Comparison of ENCODE assay signal across 8 cellular contexts in genomic region chr12:121793501-121793835, GRCh38. TPM values are rescaled to one million over a fixed set of nuclear protein-coding genes. Genes with fewer than 3 reads are reported as not detected.
DNase-seq lines count a peak whose midpoint lies in the region; ATAC-seq and TF ChIP-seq lines count a peak whose summit lies in the region.

Gene RHOF (minus strand): TSS chr12:121793688. CDS start chr12:121793633, 55 bp downstream.

- WGBS in spleen, 5 donors: 0 to 2% (median 1%) methylated on average over 10 to 31 of the region's 31 CpGs

- intact Hi-C loops in ascending aorta (cut with DNase I): loop anchor here (10.0 kb wide), 1 partner anchor 431 kb away; the partner anchor contains the start of gene DIABLO
- intact Hi-C loops in spleen (cut with DNase I; ENCODE audit: low total_unique reads): loop anchor here (5.0 kb wide), 1 partner anchor 96 kb away; no protein-coding TSS in a partner anchor

- H3K27ac ChIP-seq in ascending aorta (peak within 1 kb of the TSS; percentile 100), spleen (peak within 1 kb of the TSS; percentile 93 to 100 (median 100))

- peaks cover 43% of the 10 kb centered on the region for H3K4me1 ChIP-seq in NT2/D1 (ENCODE audit: insufficient read depth, insufficient read length)
- H3K4me1 ChIP-seq in ascending aorta: peaks cover 28 to 36% of the 10 kb centered on the region in 2 donors
- H3K4me1 ChIP-seq in iPS-15b (ENCODE audit: control insufficient read depth, insufficient read depth, low read length): peaks cover 19% of the 10 kb centered on the region
- H3K4me1 ChIP-seq in spleen: peaks cover 74 to 100% (median 99%) of the 10 kb centered on the region in 6 donors

- DNase-seq in GM13976 (ENCODE audit: low spot score): peak; percentile 80
- no peak for DNase-seq in NT2/D1 (ENCODE audit: low read depth, low spot score)
- DNase-seq in ascending aorta (ENCODE audit: low spot score in 2 of 2): no peak
- peak; percentile 95 for DNase-seq in spleen
- no peak for DNase-seq in NCI-H1092 (lab: John Stamatoyannopoulos, UW)
- DNase-seq in NCI-H2029 (lab: John Stamatoyannopoulos, UW): no peak

- H3K4me3 ChIP-seq in NT2/D1 (ENCODE audit: insufficient read length, low read depth) (peak within 1 kb of the TSS; percentile 75), ascending aorta (peak within 1 kb of the TSS; percentile 57 to 67), iPS-15b (ENCODE audit: low read depth, low read length) (peak within 1 kb of the TSS; percentile 79), spleen (peak within 1 kb of the TSS; percentile 51 to 80 (median 67))

- in situ Hi-C loops in GM13976 (cut with MboI; ENCODE audit: low sequenced_read_pairs, unreplicated experiment): no loop called here

- peaks cover 42% of the 10 kb centered on the region for H3K36me3 ChIP-seq in NT2/D1 (ENCODE audit: insufficient read depth, insufficient read length, low read length)
- peaks cover 5 to 7% of the 10 kb centered on the region in 2 donors for H3K36me3 ChIP-seq in ascending aorta
- H3K36me3 ChIP-seq in iPS-15b (ENCODE audit: control insufficient read depth, insufficient read depth, low read length): peaks cover 14% of the 10 kb centered on the region
- peaks cover 0 to 42% (median 18%) of the 10 kb centered on the region in 6 donors for H3K36me3 ChIP-seq in spleen

- ATAC-seq in HG02571 (IDR thresholded peaks at IDR 0.05; ENCODE audit: unreplicated experiment): peak; percentile 16

- TF ChIP-seq POLR2A in spleen (IDR thresholded peaks at IDR 0.05): peak in 1 of 3 donors; percentile 28

- TF ChIP-seq CTCF in GM13976 (IDR thresholded peaks at IDR 0.05; ENCODE audit: borderline replicate concordance, control extremely low read depth, extremely low read depth, insufficient read depth, missing control alignments): no peak
- TF ChIP-seq CTCF in ascending aorta (IDR thresholded peaks at IDR 0.05): no peak
- no peak for TF ChIP-seq CTCF in spleen (IDR thresholded peaks at IDR 0.05 in 8 of 11, conservative IDR thresholded peaks at IDR 0.05 in 3 of 11)

- H3K9ac ChIP-seq in NT2/D1 (ENCODE audit: insufficient read length, low read depth) (peak within 1 kb of the TSS; percentile 93), iPS-15b (ENCODE audit: low read depth, low read length) (peak within 1 kb of the TSS; percentile 73)

- no peaks in the 10 kb centered on the region for H3K9me3 ChIP-seq in NT2/D1 (ENCODE audit: insufficient read depth, low read length)
- no peaks in the 10 kb centered on the region for H3K9me3 ChIP-seq in ascending aorta
- no peaks in the 10 kb centered on the region for H3K9me3 ChIP-seq in iPS-15b (ENCODE audit: control insufficient read depth, insufficient read depth, low read length)
- no peaks in the 10 kb centered on the region for H3K9me3 ChIP-seq in spleen

- H3K27me3 ChIP-seq in NT2/D1 (ENCODE audit: insufficient read depth, insufficient read length) (no peaks in the 10 kb centered on the region), ascending aorta (no peaks in the 10 kb centered on the region), iPS-15b (ENCODE audit: control insufficient read depth, insufficient read depth, low read length) (no peaks in the 10 kb centered on the region), spleen (replicated peaks in 1 of 7) (no peaks in the 10 kb centered on the region)

RNA-seq across cellular contexts. Expression of gene RHOF, which starts in this region (rescaled TPM):
- 1.9 TPM for total RNA-seq in ascending aorta
- 10 to 100 TPM; 45.2 to 71.7 (median 54.6) TPM for total RNA-seq in spleen
- polyA plus RNA-seq in spleen: 10 to 100 TPM; 18.4 to 29.4 (median 20.3) TPM

Comparison
In these comparisons a context has a peak if more than half of its experiments do, and no peak if none do; other contexts are left out.
1. RNA of gene RHOF (total RNA-seq): 45.2 to 71.7 TPM in spleen; 1.9 TPM in ascending aorta (single experiment); every median in the first group is over 10 times any median in the second.
2. DNase-seq: peak in GM13976 (single experiment) and spleen (single experiment); none in NT2/D1 (single experiment), ascending aorta (0 of 2), NCI-H1092 (single experiment) and NCI-H2029 (single experiment).
3. Peak in every context shown above with its lines, with median percentiles within 50 percentile points of each other: H3K4me3 ChIP-seq.